1 cellular context compared by ENCODE assay signal in genomic region chr1:11098931-11099309, GRCh38.
TF ChIP-seq lines count a peak whose summit lies in the region.

No MANE protein-coding gene starts in this region.

TF ChIP-seq in IMR-90, 13 proteins besides CTCF, POLR2A, EP300 and RAD21 (continued from another document):
- TF ChIP-seq ELK1 (IDR thresholded peaks at IDR 0.05; ENCODE audit: borderline replicate concordance, low read depth, low read length) (no peak), BHLHE40 (IDR thresholded peaks at IDR 0.05; ENCODE audit: low read depth, low read length) (no peak)
